ENCODE assay signal across 8 cellular contexts in genomic region chr7:143408686-143409551, GRCh38. TPM values are rescaled to one million over a fixed set of nuclear protein-coding genes. Genes with fewer than 3 reads are reported as not detected.
A peak's percentile ranks its signal among the peaks of the same experiment; 100 is the strongest.
DNase-seq lines count a peak whose midpoint lies in the region; ATAC-seq and TF ChIP-seq lines count a peak whose summit lies in the region.

EPHA1 (minus strand) TSS chr7:143408856; CDS start chr7:143408805, 51 bp downstream.

- H3K9me3 Mint-ChIP-seq in type B pancreatic cell = no peaks in the 10 kb centered on the region

- no peaks in the 10 kb centered on the region for H3K27me3 ChIP-seq in lower lobe of right lung (ENCODE audit: low read depth)

- no peak within 1 kb of the TSS for H3K4me3 ChIP-seq in AG10803 (ENCODE audit: low read length)
- peak within 1 kb of the TSS; percentile 54 for H3K4me3 ChIP-seq in lower lobe of right lung

- peaks cover 7% of the 10 kb centered on the region for H3K27me3 Mint-ChIP-seq in type B pancreatic cell

- H3K27ac Mint-ChIP-seq in type B pancreatic cell = peak within 1 kb of the TSS; percentile 73

- peak within 1 kb of the TSS; percentile 90 for H3K4me3 Mint-ChIP-seq in type B pancreatic cell

- no peaks in the 10 kb centered on the region for H3K36me3 ChIP-seq in lower lobe of right lung

- peaks cover 27% of the 10 kb centered on the region for H3K4me1 Mint-ChIP-seq in type B pancreatic cell (ENCODE audit: unreplicated experiment)

- peak; percentile 43 for TF ChIP-seq CTCF in AG10803 (conservative IDR thresholded peaks at IDR 0.05; ENCODE audit: low read length)
- peak; percentile 47 for TF ChIP-seq CTCF in lower lobe of right lung (IDR thresholded peaks at IDR 0.05)
- TF ChIP-seq CTCF in type B pancreatic cell (conservative IDR thresholded peaks at IDR 0.05) = peak; percentile 63

- no peaks in the 10 kb centered on the region for H3K9me3 ChIP-seq in lower lobe of right lung

- intact Hi-C loops in lower lobe of right lung (cut with DNase I) = no loop called here

- no peak for DNase-seq in AG10803 (ENCODE audit: low read depth)
- DNase-seq in T follicular helper cell (ENCODE audit: low read depth) = peak; percentile 36
- peak; percentile 51 for DNase-seq in cerebellar cortex (ENCODE audit: low spot score)
- DNase-seq in lower lobe of right lung = peak; percentile 77
- DNase-seq in type B pancreatic cell (ENCODE audit: extremely low spot score, unreplicated experiment) = no peak
- no peak for DNase-seq in NOMO-1 (lab: John Stamatoyannopoulos, UW; ENCODE audit: unreplicated experiment in 2 of 2)

- peak within 1 kb of the TSS; percentile 39 for H3K27ac ChIP-seq in lower lobe of right lung

- ATAC-seq in HG02763 (IDR thresholded peaks at IDR 0.05; ENCODE audit: unreplicated experiment) (peak; percentile 46), lower lobe of right lung (peak; percentile 86 to 91), GM19324 (IDR thresholded peaks at IDR 0.05; ENCODE audit: low FRiP score, unreplicated experiment) (no peak)

- H3K4me1 ChIP-seq in lower lobe of right lung = peaks cover 39% of the 10 kb centered on the region

- H3K36me3 Mint-ChIP-seq in type B pancreatic cell = no peaks in the 10 kb centered on the region

RNA-seq across cellular contexts. Expression of gene EPHA1, which starts in this region (rescaled TPM):
- total RNA-seq in lower lobe of right lung (9.0 TPM), type B pancreatic cell (ENCODE audit: low replicate concordance) (18.0 and 40.1 TPM in 2 replicates)

Comparison
In these comparisons a context has a peak if more than half of its experiments do, and no peak if none do; other contexts are left out.
1. DNase-seq: peak in T follicular helper cell (single experiment), cerebellar cortex (single experiment) and lower lobe of right lung (single experiment); none in AG10803 (single experiment), type B pancreatic cell (single experiment) and NOMO-1 (0 of 2).
2. Peak in every context shown above with its lines, with median percentiles within 50 percentile points of each other: CTCF ChIP-seq.